ENCODE assay signal across 1 cellular context in genomic region chr18:3450358-3451107, GRCh38.
TF ChIP-seq lines count a peak whose summit lies in the region.

No MANE protein-coding gene starts in this region.

TF ChIP-seq in K562, 482 proteins besides CTCF, POLR2A, EP300 and RAD21 (continued from another document and continues in another):
- TF ChIP-seq AFF4 (CRISPR knock-in tag; IDR thresholded peaks at IDR 0.05): no peak; the same call in 1 of the 2 replicates
- peak; percentile 92 for TF ChIP-seq PHB (CRISPR knock-in tag; IDR thresholded peaks at IDR 0.05)
- TF ChIP-seq MAX (CRISPR knock-in tag; IDR thresholded peaks at IDR 0.05): peak; percentile 85
- TF ChIP-seq CXXC5 (CRISPR knock-in tag; IDR thresholded peaks at IDR 0.05): peak; percentile 42
- TF ChIP-seq ZNF584 (CRISPR knock-in tag; IDR thresholded peaks at IDR 0.05; ENCODE audit: low read depth): no peak
- TF ChIP-seq FOXK2 (conservative IDR thresholded peaks at IDR 0.05 in 1 of 2, IDR thresholded peaks at IDR 0.05 in 1 of 2; ENCODE audit: low read depth in 2 of 2): no peak
- no peak for TF ChIP-seq ZNF175 (CRISPR knock-in tag; IDR thresholded peaks at IDR 0.05; ENCODE audit: low read depth)
- 0 out of 2 replicates have a peak, but pooled peaks have one; percentile 51 for TF ChIP-seq ATF6 (CRISPR knock-in tag; IDR thresholded peaks at IDR 0.05)
- TF ChIP-seq ETV5 (CRISPR knock-in tag; IDR thresholded peaks at IDR 0.05; ENCODE audit: low read depth): 0 out of 2 replicates have a peak, but pooled peaks have one; percentile 37
- no peak for TF ChIP-seq ETV6 (IDR thresholded peaks at IDR 0.05; ENCODE audit: borderline replicate concordance in 1 of 2, low read depth in 2 of 2, low read length in 1 of 2)
- TF ChIP-seq ETV6 (CRISPR knock-in tag; IDR thresholded peaks at IDR 0.05; ENCODE audit: borderline replicate concordance): peak; percentile 11; the same call in 1 of the 2 replicates
- peak; percentile 61; the same call in 1 of the 2 replicates for TF ChIP-seq ZNF511 (CRISPR knock-in tag; IDR thresholded peaks at IDR 0.05)
- TF ChIP-seq EZH2 (IDR thresholded peaks at IDR 0.05; ENCODE audit: borderline replicate concordance, low read depth, low read length): no peak
- no peak for TF ChIP-seq U2AF2 (optimal IDR thresholded peaks at IDR 0.05; ENCODE audit: low read depth, low read length)
- peak; percentile 82 for TF ChIP-seq SAFB (IDR thresholded peaks at IDR 0.05; ENCODE audit: borderline replicate concordance, low read depth, low read length)
- TF ChIP-seq TSHZ1 (CRISPR knock-in tag; IDR thresholded peaks at IDR 0.05): no peak
- no peak for TF ChIP-seq ZNF445 (CRISPR knock-in tag; IDR thresholded peaks at IDR 0.05; ENCODE audit: low read depth)
- peak; percentile 36; the same call in 1 of the 2 replicates for TF ChIP-seq TFAP4 (CRISPR knock-in tag; IDR thresholded peaks at IDR 0.05; ENCODE audit: borderline replicate concordance)
- TF ChIP-seq MYC (IDR thresholded peaks at IDR 0.05; ENCODE audit: low read depth, low read length): no peak
- TF ChIP-seq MYC (CRISPR knock-in tag; IDR thresholded peaks at IDR 0.05; ENCODE audit: borderline replicate concordance, low read depth): peak; percentile 95
- TF ChIP-seq ZNF146 (CRISPR knock-in tag; IDR thresholded peaks at IDR 0.05; ENCODE audit: unreplicated experiment): no peak
- no peak for TF ChIP-seq PHF20 (IDR thresholded peaks at IDR 0.05; ENCODE audit: partially characterized antibody)
- peak; percentile 81 for TF ChIP-seq ZBTB9 (CRISPR knock-in tag; IDR thresholded peaks at IDR 0.05)
- TF ChIP-seq ZNF324 (CRISPR knock-in tag; IDR thresholded peaks at IDR 0.05): 0 out of 2 replicates have a peak, but pooled peaks have one; percentile 32
- no peak for TF ChIP-seq ZBTB12 (CRISPR knock-in tag; IDR thresholded peaks at IDR 0.05)
- no peak for TF ChIP-seq SFPQ (IDR thresholded peaks at IDR 0.05; ENCODE audit: low read depth, low read length)
- no peak for TF ChIP-seq ZNF655 (CRISPR knock-in tag; IDR thresholded peaks at IDR 0.05)
- TF ChIP-seq HIVEP1 (CRISPR knock-in tag; IDR thresholded peaks at IDR 0.05): no peak
- TF ChIP-seq HCFC1 (IDR thresholded peaks at IDR 0.05; ENCODE audit: low read depth, low read length): no peak
- TF ChIP-seq RBBP5 (IDR thresholded peaks at IDR 0.05; ENCODE audit: borderline replicate concordance, insufficient read depth, low read length, poor library complexity, severe bottlenecking): peak; percentile 39
- no peak for TF ChIP-seq FOXJ2 (tag; IDR thresholded peaks at IDR 0.05)
- no peak for TF ChIP-seq BCOR (IDR thresholded peaks at IDR 0.05)
- no peak for TF ChIP-seq ZNF140 (CRISPR knock-in tag; IDR thresholded peaks at IDR 0.05)
- no peak for TF ChIP-seq ZNF217 (CRISPR knock-in tag; IDR thresholded peaks at IDR 0.05)
- no peak for TF ChIP-seq NR2C1 (IDR thresholded peaks at IDR 0.05)
- TF ChIP-seq NR2C1 (tag; IDR thresholded peaks at IDR 0.05): no peak
- TF ChIP-seq THAP12 (CRISPR knock-in tag; IDR thresholded peaks at IDR 0.05): no peak
- TF ChIP-seq PRPF4 (IDR thresholded peaks at IDR 0.05; ENCODE audit: insufficient read depth, low read depth, low read length, poor library complexity, severe bottlenecking): no peak
- no peak for TF ChIP-seq PTTG1 (tag; IDR thresholded peaks at IDR 0.05; ENCODE audit: low read depth)
- no peak for TF ChIP-seq ZNF551 (CRISPR knock-in tag; IDR thresholded peaks at IDR 0.05)
- no peak for TF ChIP-seq ZFP36 (IDR thresholded peaks at IDR 0.05; ENCODE audit: low read depth, low read length, partially characterized antibody)
- no peak for TF ChIP-seq ETS2 (tag; IDR thresholded peaks at IDR 0.05; ENCODE audit: borderline replicate concordance, poor library complexity, severe bottlenecking)
- TF ChIP-seq RB1 (IDR thresholded peaks at IDR 0.05; ENCODE audit: low read depth): no peak
- TF ChIP-seq ILK (tag; IDR thresholded peaks at IDR 0.05; ENCODE audit: borderline replicate concordance, low read depth): no peak
